1 cellular context compared by ENCODE assay signal in genomic region chr16:23145186-23145585, GRCh38.
TF ChIP-seq lines count a peak whose summit lies in the region.

No MANE protein-coding gene starts in this region.

TF ChIP-seq in GM12878, 131 proteins besides CTCF, POLR2A, EP300 and RAD21:
- TF ChIP-seq PAX8 (IDR thresholded peaks at IDR 0.05) (no peak), SMAD1 (IDR thresholded peaks at IDR 0.05; ENCODE audit: low read depth, partially characterized antibody) (no peak), FOXM1 (IDR thresholded peaks at IDR 0.05; ENCODE audit: low read depth, low read length) (no peak), MYC (IDR thresholded peaks at IDR 0.05; ENCODE audit: insufficient read depth, insufficient read length, insufficient replicate concordance, low read length, severe bottlenecking) (no peak), RFX5 (IDR thresholded peaks at IDR 0.05; ENCODE audit: low read depth, low read length) (no peak), POLR2AphosphoS5 (IDR thresholded peaks at IDR 0.05; ENCODE audit: low read length) (no peak), RB1 (IDR thresholded peaks at IDR 0.05; ENCODE audit: borderline replicate concordance) (no peak), HDGF (IDR thresholded peaks at IDR 0.05) (no peak), NRF1 (conservative IDR thresholded peaks at IDR 0.05; ENCODE audit: low read depth, low read length) (no peak), ZNF24 (IDR thresholded peaks at IDR 0.05) (no peak), JUNB (IDR thresholded peaks at IDR 0.05) (no peak)
- TF ChIP-seq, protein P1, sequence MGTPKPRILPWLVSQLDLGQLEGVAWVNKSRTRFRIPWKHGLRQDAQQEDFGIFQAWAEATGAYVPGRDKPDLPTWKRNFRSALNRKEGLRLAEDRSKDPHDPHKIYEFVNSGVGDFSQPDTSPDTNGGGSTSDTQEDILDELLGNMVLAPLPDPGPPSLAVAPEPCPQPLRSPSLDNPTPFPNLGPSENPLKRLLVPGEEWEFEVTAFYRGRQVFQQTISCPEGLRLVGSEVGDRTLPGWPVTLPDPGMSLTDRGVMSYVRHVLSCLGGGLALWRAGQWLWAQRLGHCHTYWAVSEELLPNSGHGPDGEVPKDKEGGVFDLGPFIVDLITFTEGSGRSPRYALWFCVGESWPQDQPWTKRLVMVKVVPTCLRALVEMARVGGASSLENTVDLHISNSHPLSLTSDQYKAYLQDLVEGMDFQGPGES (IDR thresholded peaks at IDR 0.05), result no peak
- TF ChIP-seq, protein P2, sequence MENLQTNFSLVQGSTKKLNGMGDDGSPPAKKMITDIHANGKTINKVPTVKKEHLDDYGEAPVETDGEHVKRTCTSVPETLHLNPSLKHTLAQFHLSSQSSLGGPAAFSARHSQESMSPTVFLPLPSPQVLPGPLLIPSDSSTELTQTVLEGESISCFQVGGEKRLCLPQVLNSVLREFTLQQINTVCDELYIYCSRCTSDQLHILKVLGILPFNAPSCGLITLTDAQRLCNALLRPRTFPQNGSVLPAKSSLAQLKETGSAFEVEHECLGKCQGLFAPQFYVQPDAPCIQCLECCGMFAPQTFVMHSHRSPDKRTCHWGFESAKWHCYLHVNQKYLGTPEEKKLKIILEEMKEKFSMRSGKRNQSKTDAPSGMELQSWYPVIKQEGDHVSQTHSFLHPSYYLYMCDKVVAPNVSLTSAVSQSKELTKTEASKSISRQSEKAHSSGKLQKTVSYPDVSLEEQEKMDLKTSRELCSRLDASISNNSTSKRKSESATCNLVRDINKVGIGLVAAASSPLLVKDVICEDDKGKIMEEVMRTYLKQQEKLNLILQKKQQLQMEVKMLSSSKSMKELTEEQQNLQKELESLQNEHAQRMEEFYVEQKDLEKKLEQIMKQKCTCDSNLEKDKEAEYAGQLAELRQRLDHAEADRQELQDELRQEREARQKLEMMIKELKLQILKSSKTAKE (IDR thresholded peaks at IDR 0.05; ENCODE audit: low read depth, poor library complexity, severe bottlenecking), result no peak
